38 cellular contexts compared by ENCODE assay signal in the genomic region with DNA sequence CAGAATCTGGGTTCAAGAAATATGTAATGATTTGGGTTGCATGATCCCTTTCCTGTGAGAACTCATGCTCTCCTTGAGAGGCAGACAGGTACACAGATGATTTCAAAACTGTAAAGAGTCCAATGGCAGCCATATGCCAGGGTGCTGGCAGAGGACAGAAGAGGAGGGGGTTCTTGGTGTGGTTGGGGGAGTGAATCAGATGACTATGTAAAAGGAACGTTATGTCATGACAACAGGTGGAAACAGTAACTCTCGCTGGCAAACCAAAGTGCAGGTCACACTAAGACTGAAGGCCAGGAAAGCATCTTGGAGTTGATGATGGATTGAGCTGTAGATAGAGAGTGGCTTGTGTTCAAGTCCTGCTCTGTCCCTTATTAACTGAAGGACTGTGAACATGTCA. TPM values are rescaled to one million over a fixed set of nuclear protein-coding genes. Genes with fewer than 3 reads are reported as not detected.
"Had no signal": no experiment of that assay in that cellular context is flagged by ENCODE, and none has a peak within 500 bp of the region (broad histone marks: within the 10 kb centered on the region; RNA-seq: fewer than 3 reads in every experiment).

No MANE protein-coding gene starts in this region.

- H3K9me3 ChIP-seq: ascending aorta had no signal

- DNase-seq: activated CD4-positive, alpha-beta memory T cell treated with anti-CD3 and anti-CD28 coated beads, Interleukin-2, amount 10 ng/mL, durations not matched to agents 7 days and 5 days; activated CD4-positive, alpha-beta T cell treated with anti-CD3 and anti-CD28 coated beads for 1 hour; activated CD4-positive, alpha-beta T cell treated with anti-CD3 and anti-CD28 coated beads for 36 hours; activated CD4-positive, alpha-beta T cell treated with anti-CD3 and anti-CD28 coated beads for 48 hours; activated CD4-positive, alpha-beta T cell treated with anti-CD3 and anti-CD28 coated beads, Interleukin-2, amount 10 ng/mL, durations not matched to agents 7 days and 5 days; activated CD4-positive, alpha-beta T cell treated with anti-CD3 and anti-CD28 coated beads, Interleukin-2, amount 50 U/mL, for 48 hours; activated CD4-positive, CD25-positive, alpha-beta regulatory T cell; activated CD8-positive, alpha-beta memory T cell treated with anti-CD3 and anti-CD28 coated beads for 24 hours; activated CD8-positive, alpha-beta memory T cell treated with anti-CD3 and anti-CD28 coated beads, Interleukin-2, amount 10 ng/mL, durations not matched to agents 7 days and 5 days; activated CD8-positive, alpha-beta memory T cell treated with anti-CD3 and anti-CD28 coated beads, Interleukin-2, amount 50 U/mL, for 48 hours; activated CD8-positive, alpha-beta T cell treated with anti-CD3 and anti-CD28 coated beads, Interleukin-2, amount 10 ng/mL, durations not matched to agents 7 days and 5 days; activated effector memory CD4-positive, alpha-beta T cell treated with Interleukin-2 at 50 U/mL for 16 hours; activated gamma-delta T cell; activated naive CD4-positive, alpha-beta T cell treated with anti-CD3 and anti-CD28 coated beads for 36 hours; activated naive CD8-positive, alpha-beta T cell treated with anti-CD3 and anti-CD28 coated beads, Interleukin-2, amount 10 ng/mL, durations not matched to agents 7 days and 5 days; activated naive CD8-positive, alpha-beta T cell treated with anti-CD3 and anti-CD28 coated beads, Interleukin-2, amount 50 U/mL, for 24 hours; activated T-cell treated with anti-CD3 and anti-CD28 coated beads, Interleukin-2, amount 50 U/mL, for 24 hours; activated T-cell treated with anti-CD3 and anti-CD28 coated beads, Interleukin-2, amount 50 U/mL, for 48 hours; amygdala; anterior cingulate cortex; caudate nucleus; cerebellar nuclear complex; T-helper 1 cell; T-helper 2 cell; T-helper 9 cell had no signal

- FAIRE-seq: bronchial epithelial cell, TTC549 had no signal

- H3K27ac Mint-ChIP-seq: activated CD4-positive, alpha-beta memory T cell treated with anti-CD3 and anti-CD28 coated beads, Interleukin-2, amount 10 ng/mL, durations not matched to agents 7 days and 5 days; activated CD4-positive, alpha-beta T cell treated with anti-CD3 and anti-CD28 coated beads for 36 hours; activated CD4-positive, alpha-beta T cell treated with anti-CD3 and anti-CD28 coated beads, Interleukin-2, amount 10 ng/mL, durations not matched to agents 7 days and 5 days; activated CD8-positive, alpha-beta memory T cell treated with anti-CD3 and anti-CD28 coated beads, Interleukin-2, amount 10 ng/mL, durations not matched to agents 7 days and 5 days; activated CD8-positive, alpha-beta T cell treated with anti-CD3 and anti-CD28 coated beads, Interleukin-2, amount 10 ng/mL, durations not matched to agents 7 days and 5 days; activated naive CD4-positive, alpha-beta T cell treated with anti-CD3 and anti-CD28 coated beads for 36 hours; activated naive CD4-positive, alpha-beta T cell treated with anti-CD3 and anti-CD28 coated beads, Interleukin-2, amount 50 U/mL, for 24 hours; activated naive CD8-positive, alpha-beta T cell; activated naive CD8-positive, alpha-beta T cell treated with anti-CD3 and anti-CD28 coated beads, Interleukin-2, amount 10 ng/mL, durations not matched to agents 7 days and 5 days; activated naive CD8-positive, alpha-beta T cell treated with anti-CD3 and anti-CD28 coated beads, Interleukin-2, amount 50 U/mL, for 24 hours; activated T-cell treated with anti-CD3 and anti-CD28 coated beads, Interleukin-2, amount 50 U/mL, for 24 hours; activated T-helper 2 cell treated with anti-CD3 and anti-CD28 coated beads, Interferon-gamma antibody, Interleukin-2, Interleukin-4, amounts not matched to agents 10 μg/mL and 5 μg/mL and 100 μg/mL, durations not matched to agents 14 hours and 24 hours and 36 hours; brain; T-helper 1 cell treated with Interleukin-12 subunit alpha and Interleukin-12 subunit beta and Interleukin-4 antibody, amounts not matched to agents 30 μg/mL and 1 μg/mL, for 36 hours; T-helper 2 cell treated with Interferon-gamma antibody and Interleukin-4, amounts not matched to agents 5 μg/mL and 100 μg/mL, for 36 hours had no signal

- H3K4me1 Mint-ChIP-seq: activated CD4-positive, alpha-beta T cell treated with anti-CD3 and anti-CD28 coated beads, Interleukin-2, amount 10 ng/mL, durations not matched to agents 7 days and 5 days; activated naive CD4-positive, alpha-beta T cell treated with anti-CD3 and anti-CD28 coated beads, Interleukin-2, amount 50 U/mL, for 24 hours; activated naive CD8-positive, alpha-beta T cell treated with anti-CD3 and anti-CD28 coated beads, Interleukin-2, amount 10 ng/mL, durations not matched to agents 7 days and 5 days; brain; central memory CD8-positive, alpha-beta T cell had no signal

- ATAC-seq: activated CD4-positive, alpha-beta T cell treated with anti-CD3 and anti-CD28 coated beads for 36 hours; activated CD4-positive, CD25-positive, alpha-beta regulatory T cell treated with anti-CD3 and anti-CD28 coated beads, Interleukin-2, amount 50 U/mL, for 24 hours; activated CD8-positive, alpha-beta memory T cell treated with anti-CD3 and anti-CD28 coated beads, Interleukin-2, amount 10 ng/mL, durations not matched to agents 7 days and 5 days; activated CD8-positive, alpha-beta T cell treated with anti-CD3 and anti-CD28 coated beads, Interleukin-2, amount 10 ng/mL, durations not matched to agents 7 days and 5 days; activated naive CD8-positive, alpha-beta T cell treated with anti-CD3 and anti-CD28 coated beads, Interleukin-2, amount 50 U/mL, for 24 hours had no signal

- H3K9me3 Mint-ChIP-seq: activated CD4-positive, alpha-beta memory T cell treated with anti-CD3 and anti-CD28 coated beads, Interleukin-2, amount 10 ng/mL, durations not matched to agents 7 days and 5 days; activated CD4-positive, alpha-beta T cell treated with anti-CD3 and anti-CD28 coated beads, Interleukin-2, amount 10 ng/mL, durations not matched to agents 7 days and 5 days; activated naive CD4-positive, alpha-beta T cell treated with anti-CD3 and anti-CD28 coated beads for 36 hours; activated naive CD4-positive, alpha-beta T cell treated with anti-CD3 and anti-CD28 coated beads, Interleukin-2, amount 50 U/mL, for 24 hours; activated naive CD8-positive, alpha-beta T cell treated with anti-CD3 and anti-CD28 coated beads, Interleukin-2, amount 10 ng/mL, durations not matched to agents 7 days and 5 days; activated naive CD8-positive, alpha-beta T cell treated with anti-CD3 and anti-CD28 coated beads, Interleukin-2, amount 50 U/mL, for 24 hours; activated T-cell treated with anti-CD3 and anti-CD28 coated beads, Interleukin-2, amount 50 U/mL, for 24 hours; brain; central memory CD8-positive, alpha-beta T cell; T-helper 1 cell treated with Interleukin-12 subunit alpha and Interleukin-12 subunit beta and Interleukin-4 antibody, amounts not matched to agents 30 μg/mL and 1 μg/mL, for 36 hours; T-helper 2 cell treated with Interferon-gamma antibody and Interleukin-4, amounts not matched to agents 5 μg/mL and 100 μg/mL, for 36 hours had no signal

- H3K27ac ChIP-seq: ascending aorta, cardiac muscle cell had no signal

- H3K36me3 Mint-ChIP-seq: activated CD8-positive, alpha-beta memory T cell treated with anti-CD3 and anti-CD28 coated beads, Interleukin-2, amount 10 ng/mL, durations not matched to agents 7 days and 5 days; activated naive CD8-positive, alpha-beta T cell; activated naive CD8-positive, alpha-beta T cell treated with anti-CD3 and anti-CD28 coated beads, Interleukin-2, amount 10 ng/mL, durations not matched to agents 7 days and 5 days; brain had no signal

- H3K27me3 Mint-ChIP-seq: activated CD4-positive, alpha-beta T cell treated with anti-CD3 and anti-CD28 coated beads for 36 hours; activated CD4-positive, alpha-beta T cell treated with anti-CD3 and anti-CD28 coated beads, Interleukin-2, amount 10 ng/mL, durations not matched to agents 7 days and 5 days; activated naive CD4-positive, alpha-beta T cell treated with anti-CD3 and anti-CD28 coated beads, Interleukin-2, amount 50 U/mL, for 24 hours; activated naive CD8-positive, alpha-beta T cell; activated naive CD8-positive, alpha-beta T cell treated with anti-CD3 and anti-CD28 coated beads, Interleukin-2, amount 10 ng/mL, durations not matched to agents 7 days and 5 days; activated T-cell treated with anti-CD3 and anti-CD28 coated beads, Interleukin-2, amount 50 U/mL, for 24 hours; brain; central memory CD8-positive, alpha-beta T cell had no signal

- H3K36me3 ChIP-seq: ascending aorta, cardiac muscle cell had no signal

- H3K27me3 ChIP-seq: ascending aorta, cardiac muscle cell had no signal

- H3K4me3 ChIP-seq: ascending aorta, cardiac muscle cell had no signal

- H3K4me1 ChIP-seq: ascending aorta had no signal

- H3K4me3 Mint-ChIP-seq: activated CD4-positive, alpha-beta memory T cell treated with anti-CD3 and anti-CD28 coated beads, Interleukin-2, amount 10 ng/mL, durations not matched to agents 7 days and 5 days; activated CD4-positive, alpha-beta T cell treated with anti-CD3 and anti-CD28 coated beads for 36 hours; activated CD4-positive, alpha-beta T cell treated with anti-CD3 and anti-CD28 coated beads, Interleukin-2, amount 10 ng/mL, durations not matched to agents 7 days and 5 days; activated CD8-positive, alpha-beta memory T cell treated with anti-CD3 and anti-CD28 coated beads, Interleukin-2, amount 10 ng/mL, durations not matched to agents 7 days and 5 days; activated CD8-positive, alpha-beta T cell treated with anti-CD3 and anti-CD28 coated beads, Interleukin-2, amount 10 ng/mL, durations not matched to agents 7 days and 5 days; activated naive CD4-positive, alpha-beta T cell treated with anti-CD3 and anti-CD28 coated beads for 36 hours; activated naive CD4-positive, alpha-beta T cell treated with anti-CD3 and anti-CD28 coated beads, Interleukin-2, amount 50 U/mL, for 24 hours; activated naive CD8-positive, alpha-beta T cell; activated naive CD8-positive, alpha-beta T cell treated with anti-CD3 and anti-CD28 coated beads, Interleukin-2, amount 10 ng/mL, durations not matched to agents 7 days and 5 days; activated naive CD8-positive, alpha-beta T cell treated with anti-CD3 and anti-CD28 coated beads, Interleukin-2, amount 50 U/mL, for 24 hours; activated T-cell treated with anti-CD3 and anti-CD28 coated beads, Interleukin-2, amount 50 U/mL, for 24 hours; brain; central memory CD8-positive, alpha-beta T cell; T-helper 1 cell treated with Interleukin-12 subunit alpha and Interleukin-12 subunit beta and Interleukin-4 antibody, amounts not matched to agents 30 μg/mL and 1 μg/mL, for 36 hours; T-helper 2 cell treated with Interferon-gamma antibody and Interleukin-4, amounts not matched to agents 5 μg/mL and 100 μg/mL, for 36 hours had no signal

RNA-seq across cellular contexts. Expression of a gene that starts 20.3 kb away (rescaled TPM):
- total RNA-seq: activated CD4-positive, alpha-beta memory T cell treated with anti-CD3 and anti-CD28 coated beads, Interleukin-2, amount 10 ng/mL, durations not matched to agents 7 days and 5 days; activated CD4-positive, alpha-beta T cell treated with anti-CD3 and anti-CD28 coated beads for 36 hours; activated CD4-positive, alpha-beta T cell treated with anti-CD3 and anti-CD28 coated beads, Interleukin-2, amount 10 ng/mL, durations not matched to agents 7 days and 5 days; activated CD8-positive, alpha-beta memory T cell treated with anti-CD3 and anti-CD28 coated beads, Interleukin-2, amount 10 ng/mL, durations not matched to agents 7 days and 5 days; activated CD8-positive, alpha-beta T cell treated with anti-CD3 and anti-CD28 coated beads, Interleukin-2, amount 10 ng/mL, durations not matched to agents 7 days and 5 days; activated naive CD4-positive, alpha-beta T cell treated with anti-CD3 and anti-CD28 coated beads for 36 hours; activated naive CD8-positive, alpha-beta T cell treated with anti-CD3 and anti-CD28 coated beads, Interleukin-2, amount 10 ng/mL, durations not matched to agents 7 days and 5 days; activated T-helper 2 cell treated with anti-CD3 and anti-CD28 coated beads, Interferon-gamma antibody, Interleukin-2, Interleukin-4, amounts not matched to agents 10 μg/mL and 5 μg/mL and 100 μg/mL, durations not matched to agents 14 hours and 24 hours and 36 hours; ascending aorta; cardiac muscle cell had no signal
- polyA plus RNA-seq: adipose tissue, cardiac muscle cell had no signal

RNA-seq across cellular contexts. Expression of a gene that starts 29.9 kb away (rescaled TPM):
- total RNA-seq: activated CD4-positive, alpha-beta memory T cell treated with anti-CD3 and anti-CD28 coated beads, Interleukin-2, amount 10 ng/mL, durations not matched to agents 7 days and 5 days; activated CD4-positive, alpha-beta T cell treated with anti-CD3 and anti-CD28 coated beads, Interleukin-2, amount 10 ng/mL, durations not matched to agents 7 days and 5 days; activated CD8-positive, alpha-beta memory T cell treated with anti-CD3 and anti-CD28 coated beads, Interleukin-2, amount 10 ng/mL, durations not matched to agents 7 days and 5 days; activated CD8-positive, alpha-beta T cell treated with anti-CD3 and anti-CD28 coated beads, Interleukin-2, amount 10 ng/mL, durations not matched to agents 7 days and 5 days; activated naive CD4-positive, alpha-beta T cell treated with anti-CD3 and anti-CD28 coated beads for 36 hours; activated naive CD8-positive, alpha-beta T cell treated with anti-CD3 and anti-CD28 coated beads, Interleukin-2, amount 10 ng/mL, durations not matched to agents 7 days and 5 days; activated T-helper 2 cell treated with anti-CD3 and anti-CD28 coated beads, Interferon-gamma antibody, Interleukin-2, Interleukin-4, amounts not matched to agents 10 μg/mL and 5 μg/mL and 100 μg/mL, durations not matched to agents 14 hours and 24 hours and 36 hours; ascending aorta; bronchial epithelial cell; cardiac muscle cell had no signal
- polyA plus RNA-seq: cardiac muscle cell had no signal

RNA-seq across cellular contexts. Expression of a gene that starts 43.8 kb away (rescaled TPM):
- total RNA-seq: ascending aorta, bronchial epithelial cell had no signal
